Comparison of ENCODE assay signal across 8 cellular contexts in genomic region chr16:30399435-30400186, GRCh38. TPM values are rescaled to one million over a fixed set of nuclear protein-coding genes. Genes with fewer than 3 reads are reported as not detected.
DNase-seq lines count a peak whose midpoint lies in the region; ATAC-seq, FAIRE-seq and TF ChIP-seq lines count a peak whose summit lies in the region.

No MANE protein-coding gene starts in this region.

- H3K4me1 ChIP-seq in kidney (ENCODE audit: control insufficient read depth in 1 of 2, insufficient read depth in 1 of 2, low read depth in 1 of 2, low read length in 2 of 2) (peaks cover 5 to 6% of the 10 kb centered on the region in 2 donors), thoracic aorta (ENCODE audit: control insufficient read depth in 1 of 2, low read depth in 2 of 2) (peaks cover 14 to 28% of the 10 kb centered on the region in 2 donors)

- DNase-seq in activated CD4-positive, alpha-beta T cell treated with anti-CD3 and anti-CD28 coated beads for 36 hours, result no peak
- no peak for DNase-seq in activated CD4-positive, alpha-beta T cell treated with anti-CD3 and anti-CD28 coated beads, Interleukin-2, amount 50 U/mL, for 4 hours
- no peak for DNase-seq in activated naive CD8-positive, alpha-beta T cell treated with anti-CD3 and anti-CD28 coated beads for 36 hours
- DNase-seq in kidney (no peak), thoracic aorta (ENCODE audit: low spot score) (no peak), activated gamma-delta T cell (lab: John Stamatoyannopoulos, UW) (no peak)

- intact Hi-C loops in activated CD4-positive, alpha-beta T cell treated with anti-CD3 and anti-CD28 coated beads for 36 hours (cut with DNase I, micrococcal nuclease), result loop anchor here (1.0 to 10.0 kb wide), 4 partner anchors 21 to 335 kb away; partner anchors contain the start of genes ALDOA (in 1 of the 2) and GDPD3 (in 1 of the 2)
- intact Hi-C loops in kidney (cut with DNase I), result no loop called here

- H3K27ac Mint-ChIP-seq in activated CD4-positive, alpha-beta T cell treated with anti-CD3 and anti-CD28 coated beads for 36 hours, result peak overlapping the region; percentile 89
- peak overlapping the region; percentile 90 for H3K27ac Mint-ChIP-seq in activated naive CD8-positive, alpha-beta T cell treated with anti-CD3 and anti-CD28 coated beads for 36 hours

- ATAC-seq in activated CD4-positive, alpha-beta T cell treated with anti-CD3 and anti-CD28 coated beads for 36 hours, result no peak
- ATAC-seq in thoracic aorta (ENCODE audit: insufficient number of reproducible peaks, low FRiP score, low read depth) (no peak), HG03135 (IDR thresholded peaks at IDR 0.05; ENCODE audit: unreplicated experiment) (no peak), GM19395 (IDR thresholded peaks at IDR 0.05; ENCODE audit: unreplicated experiment) (no peak)

- CTCF ChIA-PET in activated CD4-positive, alpha-beta T cell treated with anti-CD3 and anti-CD28 coated beads for 36 hours (lab: Charles Lee), result interaction anchor here (0.5 to 1.3 kb wide), 5 partner anchors 10 to 247 kb away, joined by 3 to 5 read pairs (median 3); partner anchors contain the start of gene SEPTIN1

- H3K4me3 Mint-ChIP-seq in activated CD4-positive, alpha-beta T cell treated with anti-CD3 and anti-CD28 coated beads for 36 hours, result peak overlapping the region; percentile 75
- H3K4me3 Mint-ChIP-seq in activated naive CD8-positive, alpha-beta T cell treated with anti-CD3 and anti-CD28 coated beads for 36 hours, result peak overlapping the region; percentile 85

- peak overlapping the region; percentile 64 to 80 for H3K9ac ChIP-seq in kidney (ENCODE audit: low read length in 2 of 2)

- FAIRE-seq in kidney (lab: Jason Lieb, UNC), result no peak

- H3K36me3 ChIP-seq in kidney (ENCODE audit: control insufficient read depth in 1 of 2, insufficient read depth in 2 of 2, low read length in 2 of 2) (peaks cover 0 to 3% of the 10 kb centered on the region in 2 donors), thoracic aorta (peaks cover 8% of the 10 kb centered on the region)

- H3K27me3 Mint-ChIP-seq in activated CD4-positive, alpha-beta T cell treated with anti-CD3 and anti-CD28 coated beads for 36 hours, result no peaks in the 10 kb centered on the region
- no peaks in the 10 kb centered on the region for H3K27me3 Mint-ChIP-seq in activated naive CD8-positive, alpha-beta T cell treated with anti-CD3 and anti-CD28 coated beads for 36 hours

- H3K27me3 ChIP-seq in thoracic aorta (replicated peaks; ENCODE audit: insufficient read depth), result no peaks in the 10 kb centered on the region

- H3K9me3 ChIP-seq in kidney (ENCODE audit: control insufficient read depth in 1 of 2, low read length in 2 of 2), result no peaks in the 10 kb centered on the region
- no peaks in the 10 kb centered on the region for H3K9me3 ChIP-seq in thoracic aorta

- peaks cover 32% of the 10 kb centered on the region for H3K4me1 Mint-ChIP-seq in activated CD4-positive, alpha-beta T cell treated with anti-CD3 and anti-CD28 coated beads for 36 hours
- H3K4me1 Mint-ChIP-seq in activated naive CD8-positive, alpha-beta T cell treated with anti-CD3 and anti-CD28 coated beads for 36 hours, result peaks cover 40% of the 10 kb centered on the region

- H3K9me3 Mint-ChIP-seq in activated CD4-positive, alpha-beta T cell treated with anti-CD3 and anti-CD28 coated beads for 36 hours (ENCODE audit: low read depth), result no peaks in the 10 kb centered on the region
- no peaks in the 10 kb centered on the region for H3K9me3 Mint-ChIP-seq in activated naive CD8-positive, alpha-beta T cell treated with anti-CD3 and anti-CD28 coated beads for 36 hours

- POLR2A ChIA-PET in activated CD4-positive, alpha-beta T cell treated with anti-CD3 and anti-CD28 coated beads for 36 hours (lab: Charles Lee), result no interaction called here

- peak overlapping the region; percentile 76 to 83 for H3K27ac ChIP-seq in kidney (ENCODE audit: low read depth in 2 of 2, low read length in 2 of 2)
- peak overlapping the region; percentile 87 to 92 for H3K27ac ChIP-seq in thoracic aorta

- H3K4me3 ChIP-seq in kidney (ENCODE audit: low read length in 2 of 2), result peak overlapping the region; percentile 65 to 77
- H3K4me3 ChIP-seq in thoracic aorta, result peak overlapping the region; percentile 76

- peaks cover 17% of the 10 kb centered on the region for H3K36me3 Mint-ChIP-seq in activated CD4-positive, alpha-beta T cell treated with anti-CD3 and anti-CD28 coated beads for 36 hours (ENCODE audit: low read depth)
- peaks cover 9% of the 10 kb centered on the region for H3K36me3 Mint-ChIP-seq in activated naive CD8-positive, alpha-beta T cell treated with anti-CD3 and anti-CD28 coated beads for 36 hours

- TF ChIP-seq CTCF in kidney (IDR thresholded peaks at IDR 0.05; ENCODE audit: borderline replicate concordance, extremely low read depth, insufficient read depth), result no peak
- TF ChIP-seq CTCF in thoracic aorta (IDR thresholded peaks at IDR 0.05), result no peak

RNA-seq across cellular contexts. Expression of gene ZNF48, which starts 4.4 kb away (rescaled TPM):
- total RNA-seq in activated CD4-positive, alpha-beta T cell treated with anti-CD3 and anti-CD28 coated beads for 36 hours, result 10 to 100 TPM; 10.6 to 11.0 TPM
- 10 to 100 TPM in 1 of 2 experiments, 1 to 10 TPM in 1; 9.5 to 10.2 TPM for total RNA-seq in activated naive CD8-positive, alpha-beta T cell treated with anti-CD3 and anti-CD28 coated beads for 36 hours
- 9.7 TPM for total RNA-seq in kidney
- polyA plus RNA-seq in kidney (ENCODE audit: insufficient read depth, low read depth, low replicate concordance), result 6.9 TPM
- total RNA-seq in thoracic aorta, result 10 to 100 TPM; 10.9 to 11.1 TPM

RNA-seq across cellular contexts. Expression of gene ZNF771, which starts 7.8 kb away (rescaled TPM):
- 1 to 10 TPM; 3.8 to 4.0 TPM for total RNA-seq in activated CD4-positive, alpha-beta T cell treated with anti-CD3 and anti-CD28 coated beads for 36 hours
- total RNA-seq in activated naive CD8-positive, alpha-beta T cell treated with anti-CD3 and anti-CD28 coated beads for 36 hours, result 1 to 10 TPM; 4.2 to 5.2 TPM
- total RNA-seq in kidney (7.8 TPM), thoracic aorta (10 to 100 TPM; 21.8 to 25.7 TPM)
- 14.8 TPM for polyA plus RNA-seq in kidney (ENCODE audit: insufficient read depth, low read depth, low replicate concordance)

RNA-seq across cellular contexts. Expression of gene SEPTIN1, which starts 17.2 kb away (rescaled TPM):
- total RNA-seq in activated CD4-positive, alpha-beta T cell treated with anti-CD3 and anti-CD28 coated beads for 36 hours, result 100 to 1,000 TPM; 155 to 159 TPM
- total RNA-seq in activated naive CD8-positive, alpha-beta T cell treated with anti-CD3 and anti-CD28 coated beads for 36 hours, result 100 to 1,000 TPM; 162 to 163 TPM
- 12.8 TPM for total RNA-seq in kidney
- 5.0 TPM for polyA plus RNA-seq in kidney (ENCODE audit: insufficient read depth, low read depth, low replicate concordance)
- 1 to 10 TPM; 3.0 to 4.2 TPM for total RNA-seq in thoracic aorta

RNA-seq across cellular contexts. Expression of gene MYL11, which starts 25.0 kb away (rescaled TPM):
- 1 to 10 TPM in 1 of 2 experiments, under 1 TPM in 1; 0.69 to 1.6 TPM for total RNA-seq in activated CD4-positive, alpha-beta T cell treated with anti-CD3 and anti-CD28 coated beads for 36 hours
- total RNA-seq in activated naive CD8-positive, alpha-beta T cell treated with anti-CD3 and anti-CD28 coated beads for 36 hours, result 1 to 10 TPM; 1.2 to 1.5 TPM
- total RNA-seq in kidney (not detected), thoracic aorta (under 1 TPM in 1 of 2 donors, not detected in 1; 0.81 TPM)
- 2.3 TPM for polyA plus RNA-seq in kidney (ENCODE audit: insufficient read depth, low read depth, low replicate concordance)

RNA-seq across cellular contexts. Expression of gene TBC1D10B, which starts 29.3 kb away (rescaled TPM):
- total RNA-seq in activated CD4-positive, alpha-beta T cell treated with anti-CD3 and anti-CD28 coated beads for 36 hours, result 10 to 100 TPM; 38.1 to 43.4 TPM
- total RNA-seq in activated naive CD8-positive, alpha-beta T cell treated with anti-CD3 and anti-CD28 coated beads for 36 hours, result 10 to 100 TPM; 43.2 to 45.7 TPM
- total RNA-seq in kidney, result 32.7 TPM
- 30.1 TPM for polyA plus RNA-seq in kidney (ENCODE audit: insufficient read depth, low read depth, low replicate concordance)
- total RNA-seq in thoracic aorta, result 10 to 100 TPM; 34.5 TPM

Comparison
In these comparisons a context has a peak if more than half of its experiments do, and no peak if none do; other contexts are left out.
1. RNA of gene SEPTIN1, which starts 17.2 kb away (total RNA-seq): 162 to 163 TPM in activated naive CD8-positive, alpha-beta T cell treated with anti-CD3 and anti-CD28 coated beads for 36 hours and 155 to 159 TPM in activated CD4-positive, alpha-beta T cell treated with anti-CD3 and anti-CD28 coated beads for 36 hours; 12.8 TPM in kidney (single experiment) and 3.0 to 4.2 TPM in thoracic aorta; every median in the first group is over 10 times any median in the second.